8 cellular contexts compared by ENCODE assay signal in genomic region chr22:31631381-31631780, GRCh38. TPM values are rescaled to one million over a fixed set of nuclear protein-coding genes. Genes with fewer than 3 reads are reported as not detected.
DNase-seq lines count a peak whose midpoint lies in the region; ATAC-seq and TF ChIP-seq lines count a peak whose summit lies in the region.

No MANE protein-coding gene starts in this region.

- TF ChIP-seq CTCF in BJ (IDR thresholded peaks at IDR 0.05; ENCODE audit: insufficient read depth, low read depth, low read length) (no peak), NB4 (IDR thresholded peaks at IDR 0.05; ENCODE audit: low read depth, low read length) (no peak), coronary artery (IDR thresholded peaks at IDR 0.05) (no peak)

- peak overlapping the region; percentile 75 to 94 for H3K27ac ChIP-seq in coronary artery

- peak overlapping the region; percentile 69 to 85 for H3K27ac Mint-ChIP-seq in natural killer cell treated with Interleukin-12 subunit alpha and Interleukin-12 subunit beta and Interleukin-15 and Interleukin-18, amount 100 ng/mL, for 72 hours

- no peaks in the 10 kb centered on the region for H3K27me3 Mint-ChIP-seq in natural killer cell treated with Interleukin-12 subunit alpha and Interleukin-12 subunit beta and Interleukin-15 and Interleukin-18, amount 100 ng/mL, for 72 hours

- DNase-seq in BJ (ENCODE audit: low read depth): no peak
- DNase-seq in NB4 (ENCODE audit: low read depth): no peak
- DNase-seq in coronary artery (ENCODE audit: low spot score): no peak
- DNase-seq in natural killer cell treated with Interleukin-12 subunit alpha and Interleukin-12 subunit beta and Interleukin-15 and Interleukin-18, amount 100 ng/mL, for 72 hours (ENCODE audit: low spot score): no peak
- no peak for DNase-seq in DMS153 treated with DMSO at 0.1 percent for 48 hours (lab: John Stamatoyannopoulos, UW; ENCODE audit: unreplicated experiment)
- no peak for DNase-seq in RKO (ENCODE audit: low spot score)
- no peak for DNase-seq in glomerular visceral epithelial cell (ENCODE audit: extremely low spot score)

- ATAC-seq in natural killer cell treated with Interleukin-12 subunit alpha and Interleukin-12 subunit beta and Interleukin-15 and Interleukin-18, amount 100 ng/mL, for 72 hours: no peak
- no peak for ATAC-seq in HG02973 (IDR thresholded peaks at IDR 0.05; ENCODE audit: unreplicated experiment)

- H3K36me3 ChIP-seq in BJ (ENCODE audit: control insufficient read depth, insufficient read depth, low read length): peaks cover 3% of the 10 kb centered on the region

- H3K36me3 Mint-ChIP-seq in natural killer cell treated with Interleukin-12 subunit alpha and Interleukin-12 subunit beta and Interleukin-15 and Interleukin-18, amount 100 ng/mL, for 72 hours: no peaks in the 10 kb centered on the region

- H3K4me3 Mint-ChIP-seq in natural killer cell treated with Interleukin-12 subunit alpha and Interleukin-12 subunit beta and Interleukin-15 and Interleukin-18, amount 100 ng/mL, for 72 hours: peak overlapping the region; percentile 86

- POLR2A ChIA-PET in BJ (lab: Charles Lee): no interaction called here

- H3K4me3 ChIP-seq in BJ (ENCODE audit: low read depth, low read length): peak overlapping the region; percentile 74
- H3K4me3 ChIP-seq in NB4 (ENCODE audit: low read depth, low read length): peak overlapping the region; percentile 65
- H3K4me3 ChIP-seq in coronary artery: peak overlapping the region; percentile 96

- CTCF ChIA-PET in BJ (lab: Yijun Ruan, JAX): interaction anchor here (0.9 to 12.2 kb wide), 6 partner anchors 15 to 339 kb away, joined by 3 to 156 read pairs (median 3); no protein-coding TSS in a partner anchor

- no peaks in the 10 kb centered on the region for H3K27me3 ChIP-seq in BJ (ENCODE audit: control insufficient read depth, insufficient read depth, low read length)

- TF ChIP-seq POLR2A in NB4 (IDR thresholded peaks at IDR 0.05; ENCODE audit: extremely low read depth, insufficient read length): no peak

- H3K9me3 Mint-ChIP-seq in natural killer cell treated with Interleukin-12 subunit alpha and Interleukin-12 subunit beta and Interleukin-15 and Interleukin-18, amount 100 ng/mL, for 72 hours: no peaks in the 10 kb centered on the region

- peaks cover 21 to 47% of the 10 kb centered on the region in 2 donors for H3K4me1 Mint-ChIP-seq in natural killer cell treated with Interleukin-12 subunit alpha and Interleukin-12 subunit beta and Interleukin-15 and Interleukin-18, amount 100 ng/mL, for 72 hours (ENCODE audit: low read depth in 2 of 2)

RNA-seq across cellular contexts. Expression of gene PISD, which starts 30.6 kb away (rescaled TPM):
- polyA plus RNA-seq in BJ (2011; rRNA removed): 18.7 and 26.9 TPM in 2 replicates
- 21.8 and 30.8 TPM in 2 replicates for polyA minus RNA-seq in BJ (2011; rRNA and poly(A)+ RNA removed)
- total RNA-seq in natural killer cell treated with Interleukin-12 subunit alpha and Interleukin-12 subunit beta and Interleukin-15 and Interleukin-18, amount 100 ng/mL, for 72 hours: 10 to 100 TPM; 66.6 to 87.0 TPM
